Comparison of ENCODE assay signal across 1 cellular context in genomic region chr4:122450847-122451246, GRCh38.
TF ChIP-seq lines count a peak whose summit lies in the region.

No MANE protein-coding gene starts in this region.

TF ChIP-seq in endothelial cell of umbilical vein, 7 proteins besides CTCF, POLR2A, EP300 and RAD21 (continued from another document):
- TF ChIP-seq EZH2 (IDR thresholded peaks at IDR 0.05; ENCODE audit: borderline replicate concordance, low read depth, low read length, severe bottlenecking) = no peak
- no peak for TF ChIP-seq MAX (IDR thresholded peaks at IDR 0.05; ENCODE audit: insufficient read depth, insufficient read length)
- TF ChIP-seq FOS (IDR thresholded peaks at IDR 0.05; ENCODE audit: borderline replicate concordance, insufficient read depth, low read length) = no peak
